Comparison of ENCODE assay signal across 10 cellular contexts in the genomic region with DNA sequence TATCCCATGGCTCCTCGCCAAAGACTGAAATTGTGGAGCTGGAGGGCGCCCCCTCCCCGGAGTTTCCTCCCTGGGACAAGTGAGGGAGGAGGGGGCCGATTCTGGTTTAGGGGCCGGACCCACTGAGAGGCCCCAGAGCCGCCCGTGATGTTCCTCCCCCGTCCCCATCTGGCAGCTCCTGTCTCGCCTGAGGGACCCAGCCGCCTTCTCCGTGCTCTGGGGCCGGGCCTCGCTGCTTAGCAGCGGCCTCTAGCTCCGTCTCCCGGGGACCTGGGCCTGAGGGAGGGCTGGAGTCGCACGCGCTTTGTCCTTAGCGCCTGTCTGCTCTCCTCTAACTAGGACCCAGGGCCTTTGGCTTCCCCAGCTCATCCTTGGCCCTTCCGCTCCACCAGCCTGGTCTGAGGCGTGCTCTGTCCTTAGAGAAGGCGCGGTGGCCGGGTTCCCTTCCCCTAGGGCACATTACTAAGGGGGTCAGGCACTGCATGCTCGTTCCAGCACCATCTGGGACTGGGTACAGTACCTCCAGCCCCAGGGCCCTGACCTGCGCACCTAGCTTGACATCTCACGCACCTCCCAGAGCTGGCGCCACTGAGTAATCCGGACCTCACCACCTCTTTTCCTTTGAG. TPM values are rescaled to one million over a fixed set of nuclear protein-coding genes. Genes with fewer than 3 reads are reported as not detected.
DNase-seq lines count a peak whose midpoint lies in the region; ATAC-seq and TF ChIP-seq lines count a peak whose summit lies in the region.
"Had no signal": no experiment of that assay in that cellular context is flagged by ENCODE, and none has a peak within 500 bp of the region (broad histone marks: within the 10 kb centered on the region; RNA-seq: fewer than 3 reads in every experiment).

No MANE protein-coding gene starts in this region.

- DNase-seq in CD14-positive monocyte (ENCODE audit: low spot score) (no peak), NCI-H526 (lab: John Stamatoyannopoulos, UW) (peak; percentile 57 to 82), germinal center (ENCODE audit: low spot score) (peak; percentile 29), neural crest cell (ENCODE audit: low read depth, low spot score) (peak; percentile 32), NCI-H2029 treated with DMSO at 0.1 percent for 48 hours (lab: John Stamatoyannopoulos, UW) (no peak)
- DNase-seq in activated CD4-positive, alpha-beta T cell treated with anti-CD3 and anti-CD28 coated beads, Interleukin-2, amount 50 U/mL, for 48 hours: no peak
- DNase-seq: DMS79 treated with DMSO at 0.1 percent for 48 hours, NCI-H2227 treated with DMSO at 0.1 percent for 48 hours had no signal

- H3K9me3 Mint-ChIP-seq in CD14-positive monocyte (peaks cover 0 to 8% (median 0%) of the 10 kb centered on the region in 7 donors), neural crest cell (no peaks in the 10 kb centered on the region)

- H3K36me3 Mint-ChIP-seq in CD14-positive monocyte (peaks cover 37 to 38% of the 10 kb centered on the region in 2 donors), neural crest cell (ENCODE audit: low read depth) (peaks cover 30% of the 10 kb centered on the region)

- intact Hi-C loops in CD14-positive monocyte (cut with micrococcal nuclease): no loop called here

- peaks cover 52% of the 10 kb centered on the region for H3K4me1 Mint-ChIP-seq in CD14-positive monocyte
- peaks cover 17% of the 10 kb centered on the region for H3K4me1 Mint-ChIP-seq in neural crest cell

- H3K27me3 Mint-ChIP-seq in CD14-positive monocyte (ENCODE audit: low read depth in 3 of 3) (peaks cover 31 to 50% (median 38%) of the 10 kb centered on the region in 3 donors), neural crest cell (ENCODE audit: low read depth) (peaks cover 63% of the 10 kb centered on the region)

- H3K4me3 Mint-ChIP-seq in CD14-positive monocyte (peak overlapping the region; percentile 84 to 95), neural crest cell (peak overlapping the region; percentile 56)

- ATAC-seq in GM19452 (IDR thresholded peaks at IDR 0.05; ENCODE audit: unreplicated experiment) (no peak), GM19324 (IDR thresholded peaks at IDR 0.05; ENCODE audit: low FRiP score, unreplicated experiment) (no peak)

- TF ChIP-seq CTCF in CD14-positive monocyte (IDR thresholded peaks at IDR 0.05) (no peak), neural crest cell (conservative IDR thresholded peaks at IDR 0.05) (no peak)

- H3K27ac Mint-ChIP-seq in CD14-positive monocyte (peak overlapping the region in 1 of 7 donors; percentile 5), neural crest cell (ENCODE audit: unreplicated experiment) (no peak overlapping the region)

RNA-seq across cellular contexts. Expression of gene SLC12A5, which starts 29.8 kb away (rescaled TPM):
- polyA plus RNA-seq in CD14-positive monocyte: not detected
- total RNA-seq in neural crest cell: 9.6 and 10.0 TPM in 2 replicates

RNA-seq across cellular contexts. Expression of gene NCOA5, which starts 31.0 kb away (rescaled TPM):
- polyA plus RNA-seq in CD14-positive monocyte: 1 to 10 TPM; 4.5 to 6.0 TPM
- 65.6 and 69.5 TPM in 2 replicates for total RNA-seq in neural crest cell

RNA-seq across cellular contexts. Expression of gene MMP9, which starts 50.1 kb away (rescaled TPM):
- polyA plus RNA-seq in CD14-positive monocyte: 1 to 10 TPM in 1 of 2 donors, under 1 TPM in 1; 0.88 to 1.6 TPM
- not detected in 2 replicates for total RNA-seq in neural crest cell

RNA-seq across cellular contexts. Expression of gene CD40, which starts 59.3 kb away (rescaled TPM):
- 10 to 100 TPM; 14.4 to 26.1 TPM for polyA plus RNA-seq in CD14-positive monocyte
- 4.2 and 4.8 TPM in 2 replicates for total RNA-seq in neural crest cell

Comparison
In these comparisons a context has a peak if more than half of its experiments do, and no peak if none do; other contexts are left out.
1. DNase-seq: peak in NCI-H526 (2 of 2), germinal center (single experiment) and neural crest cell (single experiment); none in CD14-positive monocyte (single experiment), activated CD4-positive, alpha-beta T cell treated with anti-CD3 and anti-CD28 coated beads, Interleukin-2, amount 50 U/mL, for 48 hours (0 of 2) and NCI-H2029 treated with DMSO at 0.1 percent for 48 hours (single experiment).